In genomic region chr1:6489383-6489765, GRCh38 we compare ENCODE assay signal across 10 cellular contexts. TPM values are rescaled to one million over a fixed set of nuclear protein-coding genes. Genes with fewer than 3 reads are reported as not detected.
DNase-seq lines count a peak whose midpoint lies in the region; ATAC-seq, FAIRE-seq and TF ChIP-seq lines count a peak whose summit lies in the region.
"Had no signal": no experiment of that assay in that cellular context is flagged by ENCODE, and none has a peak within 500 bp of the region (broad histone marks: within the 10 kb centered on the region; RNA-seq: fewer than 3 reads in every experiment).

No MANE protein-coding gene starts in this region.

- H3K27ac ChIP-seq in HepG2 (ENCODE audit: extremely low read length, insufficient read depth, low read length) (no peak overlapping the region), right lobe of liver (no peak overlapping the region)

- peak overlapping the region; percentile 30; the same call in 1 of the 2 replicates for H3K9ac ChIP-seq in HepG2 (ENCODE audit: insufficient read depth, low read depth, low read length)

- H3K4me3 ChIP-seq in HepG2 (replicated peaks in 1 of 3; ENCODE audit: insufficient read depth in 1 of 3, low read depth in 2 of 3, low read length in 3 of 3) (peak overlapping the region; percentile 88 to 99 (median 89); a peak in 5 of 6 replicates), right lobe of liver (no peak overlapping the region), lower leg skin (ENCODE audit: low read depth, poor library complexity, severe bottlenecking) (peak overlapping the region; percentile 39)

- no peak for DNase-seq in HepG2 (ENCODE audit: low spot score)
- no peak for DNase-seq in right lobe of liver
- no peak for DNase-seq in T-helper 17 cell
- DNase-seq in lower leg skin (ENCODE audit: low spot score in 2 of 2), result no peak
- no peak for DNase-seq in NCI-H1048 (lab: John Stamatoyannopoulos, UW)
- DNase-seq in activated CD4-positive, alpha-beta T cell treated with anti-CD3 and anti-CD28 coated beads for 1 hour, result no peak
- no peak for DNase-seq in OCI-M1 (lab: John Stamatoyannopoulos, UW)
- DNase-seq: NCI-H187 treated with DMSO at 0.1 percent for 48 hours had no signal

- H3K27me3 Mint-ChIP-seq in T-helper 17 cell, result peaks cover 15% of the 10 kb centered on the region

- peak overlapping the region; percentile 28 for H3K4me3 Mint-ChIP-seq in T-helper 17 cell

- no peak for TF ChIP-seq CTCF in HepG2 (CRISPR knock-in tag; IDR thresholded peaks at IDR 0.05)
- TF ChIP-seq CTCF in right lobe of liver (IDR thresholded peaks at IDR 0.05), result no peak
- no peak for TF ChIP-seq CTCF in lower leg skin (IDR thresholded peaks at IDR 0.05)

- CTCF ChIA-PET in HepG2 (lab: Yijun Ruan, JAX; ENCODE audit: low intra/inter-chr PET ratio, low total read pairs), result no interaction called here

- no peaks in the 10 kb centered on the region for H3K79me2 ChIP-seq in HepG2 (ENCODE audit: insufficient read depth, low read length)

- H3K9me3 ChIP-seq in HepG2 (ENCODE audit: low read length), result no peaks in the 10 kb centered on the region
- no peaks in the 10 kb centered on the region for H3K9me3 ChIP-seq in right lobe of liver
- H3K9me3 ChIP-seq in T-helper 17 cell (ENCODE audit: control insufficient read depth, low read length, poor library complexity, severe bottlenecking), result no peaks in the 10 kb centered on the region

- no TSS peak for BruUV-seq in HepG2 (replicated peaks; lab: Mats Ljungman, UMichigan)

- in situ Hi-C loops in HepG2 (cut with HindIII; ENCODE audit: extremely low pct_ligation_motif_present, low pct_unique_long_range_greater_than_20kb), result loop anchor here (25.0 kb wide), 1 partner anchor 723 kb away; no protein-coding TSS in a partner anchor

- H3K4me2 ChIP-seq in HepG2 (ENCODE audit: low read depth, low read length), result peak overlapping the region; percentile 97

- TF ChIP-seq EP300 in HepG2 (IDR thresholded peaks at IDR 0.05; ENCODE audit: low read depth in 2 of 2, low read length in 2 of 2) (no peak), HepG2 (CRISPR knock-in tag; IDR thresholded peaks at IDR 0.05; ENCODE audit: borderline replicate concordance) (no peak)

- peaks cover 52% of the 10 kb centered on the region for H3K4me1 ChIP-seq in HepG2 (ENCODE audit: insufficient read depth, low read length)
- H3K4me1 ChIP-seq in right lobe of liver, result peaks cover 0 to 14% (median 0%) of the 10 kb centered on the region in 4 donors

- TF ChIP-seq POLR2A in HepG2 (IDR thresholded peaks at IDR 0.05; ENCODE audit: insufficient read depth in 1 of 2, low read depth in 2 of 2, low read length in 2 of 2) (no peak), right lobe of liver (IDR thresholded peaks at IDR 0.05) (no peak), lower leg skin (IDR thresholded peaks at IDR 0.05) (no peak)

- WGBS in HepG2 (ENCODE audit: low lambda C conversion rate), result 35% methylated on average over 4 of the region's 9 CpGs
- WGBS in right lobe of liver (ENCODE audit: insufficient coverage, low coverage, low lambda C conversion rate, missing lambda C conversion rate), result no CpG with 5 or more reads among the region's 9 CpGs
- 47 to 56% methylated on average over 5 to 8 of the region's 9 CpGs for WGBS in lower leg skin, 2 donors

- no peak overlapping the region for H3K27ac Mint-ChIP-seq in T-helper 17 cell
- H3K27ac Mint-ChIP-seq: CD14-positive monocyte had no signal

- no peak for TF ChIP-seq RAD21 in HepG2 (CRISPR knock-in tag; IDR thresholded peaks at IDR 0.05)

- ATAC-seq in HepG2 (no peak), right lobe of liver (no peak), T-helper 17 cell (no peak), GM21717 (IDR thresholded peaks at IDR 0.05; ENCODE audit: unreplicated experiment) (no peak)

- no peak overlapping the region for H2AFZ ChIP-seq in HepG2 (ENCODE audit: low read length)

- H3K27me3 ChIP-seq in HepG2 (ENCODE audit: control insufficient read depth in 1 of 2, insufficient read depth in 2 of 2, low read length in 2 of 2) (peaks cover 0 to 3% of the 10 kb centered on the region in 2 experiments; a peak in 1 of 5 replicates), right lobe of liver (no peaks in the 10 kb centered on the region)

- H3K36me3 ChIP-seq in HepG2 (replicated peaks in 1 of 2; ENCODE audit: control insufficient read depth in 1 of 2, insufficient read depth in 2 of 2, low read length in 2 of 2) (no peaks in the 10 kb centered on the region), right lobe of liver (no peaks in the 10 kb centered on the region)

- no peaks in the 10 kb centered on the region for H4K20me1 ChIP-seq in HepG2 (ENCODE audit: insufficient read depth, low read length)

- H3K36me3 Mint-ChIP-seq in T-helper 17 cell (ENCODE audit: low read depth), result peaks cover 2% of the 10 kb centered on the region
- H3K36me3 Mint-ChIP-seq: CD14-positive monocyte had no signal

- POLR2A ChIA-PET in HepG2 (lab: Yijun Ruan, JAX), result interaction anchor here (1.0 to 2.9 kb wide), 3 partner anchors 11 to 42 kb away, joined by 4 to 13 read pairs (median 8); no protein-coding TSS in a partner anchor

- peaks cover 29% of the 10 kb centered on the region for H3K4me1 Mint-ChIP-seq in T-helper 17 cell

- FAIRE-seq in HepG2 (lab: Jason Lieb, UNC), result no peak

- intact Hi-C loops in HepG2 (cut with micrococcal nuclease; ENCODE audit: unreplicated experiment) (loop anchor here (5.0 kb wide), 1 partner anchor 158 kb away; no protein-coding TSS in a partner anchor), right lobe of liver (cut with DNase I) (loop anchor here in 1 of 2 donors (10.0 kb wide), 1 partner anchor 145 kb away; no protein-coding TSS in a partner anchor), lower leg skin (cut with DNase I; ENCODE audit: low total_unique reads) (no loop called here)

TF ChIP-seq in HepG2, 621 proteins besides CTCF, POLR2A, EP300 and RAD21 (continues in another document):
- TF ChIP-seq SRSF1 (optimal IDR thresholded peaks at IDR 0.05; ENCODE audit: low read depth, low read length) (no peak), ZBTB7A (CRISPR knock-in tag; IDR thresholded peaks at IDR 0.05) (no peak), ZFX (CRISPR knock-in tag; IDR thresholded peaks at IDR 0.05; ENCODE audit: low read depth) (no peak; the same call in 1 of the 2 replicates)

RNA-seq across cellular contexts. Expression of gene PLEKHG5, which starts 2.1 kb away (rescaled TPM):
- total RNA-seq in HepG2 (2016; rRNA removed; fragmentation: Illumina TruSeq; extraction: Trizol), result 1.9 and 3.5 TPM in 2 replicates
- total RNA-seq in HepG2 (2016; cell fraction: cytosol; rRNA removed; fragmentation: Illumina TruSeq; extraction: Trizol; ENCODE audit: low read depth), result 0.51 and 0.62 TPM in 2 replicates
- 1.4 and 3.4 TPM in 2 replicates for total RNA-seq in HepG2 (2016; cell fraction: insoluble cytoplasmic fraction; rRNA removed; fragmentation: Illumina TruSeq; extraction: Trizol)
- total RNA-seq in HepG2 (2016; cell fraction: membrane; rRNA removed; fragmentation: Illumina TruSeq; extraction: Trizol), result 0.99 and 1.2 TPM in 2 replicates
- total RNA-seq in HepG2 (2016; cell fraction: nucleus; rRNA removed; fragmentation: Illumina TruSeq; extraction: Trizol), result 3.3 and 4.4 TPM in 2 replicates
- 1.9 and 2.6 TPM in 2 replicates for polyA plus RNA-seq in HepG2 (2011; rRNA removed)
- 1.1 and 1.7 TPM in 2 replicates for polyA plus RNA-seq in HepG2 (2011; cell fraction: cytosol; rRNA removed)
- 17.2 and 22.8 TPM in 2 replicates for polyA plus RNA-seq in HepG2 (2011; cell fraction: nucleus; rRNA removed)
- 1.4 and 1.5 TPM in 2 replicates for polyA plus RNA-seq in HepG2 (2012)
- polyA plus RNA-seq in HepG2 (2016; cell fraction: cytosol; fragmentation: Illumina TruSeq; extraction: Trizol; ENCODE audit: low read depth), result 0.23 and 0.25 TPM in 2 replicates
- polyA plus RNA-seq in HepG2 (2016; cell fraction: insoluble cytoplasmic fraction; fragmentation: Illumina TruSeq; extraction: Trizol; ENCODE audit: low read depth), result 1.9 and 2.0 TPM in 2 replicates
- 0.45 and 0.71 TPM in 2 replicates for polyA plus RNA-seq in HepG2 (2016; cell fraction: membrane; fragmentation: Illumina TruSeq; extraction: Trizol; ENCODE audit: low read depth)
- 9.3 and 11.3 TPM in 2 replicates for polyA plus RNA-seq in HepG2 (2016; cell fraction: nucleus; fragmentation: Illumina TruSeq; extraction: Trizol; ENCODE audit: insufficient read depth, low read depth)
- polyA minus RNA-seq in HepG2 (2011; rRNA and poly(A)+ RNA removed; ENCODE audit: low replicate concordance), result 1.9 and 3.8 TPM in 2 replicates
- polyA minus RNA-seq in HepG2 (2011; cell fraction: cytosol; rRNA and poly(A)+ RNA removed), result 1.4 TPM in 2 replicates
- polyA minus RNA-seq in HepG2 (2011; cell fraction: nucleus; rRNA and poly(A)+ RNA removed), result 2.6 and 3.0 TPM in 2 replicates
- total RNA-seq in right lobe of liver, result 1 to 10 TPM in 5 of 6 experiments, under 1 TPM in 1; 0.70 to 2.3 (median 1.5) TPM
- 10 to 100 TPM; 10.8 to 12.8 TPM for total RNA-seq in T-helper 17 cell
- total RNA-seq in lower leg skin, result 100 to 1,000 TPM in 2 of 4 donors, 10 to 100 TPM in 2; 72.5 to 170 (median 99.8) TPM
- polyA plus RNA-seq: CD14-positive monocyte had no signal

RNA-seq across cellular contexts. Expression of gene TNFRSF25, which starts 23.4 kb away (rescaled TPM):
- total RNA-seq in HepG2 (2016; rRNA removed; fragmentation: Illumina TruSeq; extraction: Trizol) (0.55 and 1.5 TPM in 2 replicates), right lobe of liver (1 to 10 TPM; 1.1 to 3.2 (median 2.1) TPM), T-helper 17 cell (100 to 1,000 TPM; 393 to 433 TPM), lower leg skin (100 to 1,000 TPM in 1 of 4 donors, 10 to 100 TPM in 3; 53.7 to 168 (median 75.7) TPM)
- total RNA-seq in HepG2 (2016; cell fraction: cytosol; rRNA removed; fragmentation: Illumina TruSeq; extraction: Trizol; ENCODE audit: low read depth), result 0.40 and 0.44 TPM in 2 replicates
- 0.13 and 0.97 TPM in 2 replicates for total RNA-seq in HepG2 (2016; cell fraction: insoluble cytoplasmic fraction; rRNA removed; fragmentation: Illumina TruSeq; extraction: Trizol)
- 0.34 and 0.37 TPM in 2 replicates for total RNA-seq in HepG2 (2016; cell fraction: membrane; rRNA removed; fragmentation: Illumina TruSeq; extraction: Trizol)
- total RNA-seq in HepG2 (2016; cell fraction: nucleus; rRNA removed; fragmentation: Illumina TruSeq; extraction: Trizol), result 1.5 and 1.6 TPM in 2 replicates
- polyA plus RNA-seq in HepG2 (2011; rRNA removed), result 1.4 and 1.6 TPM in 2 replicates
- 0.47 and 0.64 TPM in 2 replicates for polyA plus RNA-seq in HepG2 (2011; cell fraction: cytosol; rRNA removed)
- polyA plus RNA-seq in HepG2 (2011; cell fraction: nucleus; rRNA removed), result 18.5 and 21.8 TPM in 2 replicates
- 3.9 and 4.6 TPM in 2 replicates for polyA plus RNA-seq in HepG2 (2012)
- polyA plus RNA-seq in HepG2 (2016; cell fraction: cytosol; fragmentation: Illumina TruSeq; extraction: Trizol; ENCODE audit: low read depth), result 0.43 TPM in 1 of 2 replicates, not detected in the other
- polyA plus RNA-seq in HepG2 (2016; cell fraction: insoluble cytoplasmic fraction; fragmentation: Illumina TruSeq; extraction: Trizol; ENCODE audit: low read depth), result 0.17 and 0.44 TPM in 2 replicates
- 0.17 TPM in 1 of 2 replicates, not detected in the other for polyA plus RNA-seq in HepG2 (2016; cell fraction: membrane; fragmentation: Illumina TruSeq; extraction: Trizol; ENCODE audit: low read depth)
- polyA plus RNA-seq in HepG2 (2016; cell fraction: nucleus; fragmentation: Illumina TruSeq; extraction: Trizol; ENCODE audit: insufficient read depth, low read depth), result 5.2 and 7.0 TPM in 2 replicates
- polyA minus RNA-seq in HepG2 (2011; rRNA and poly(A)+ RNA removed; ENCODE audit: low replicate concordance), result 0.68 and 1.8 TPM in 2 replicates
- polyA minus RNA-seq in HepG2 (2011; cell fraction: cytosol; rRNA and poly(A)+ RNA removed), result not detected in 2 replicates
- 1.3 and 1.9 TPM in 2 replicates for polyA minus RNA-seq in HepG2 (2011; cell fraction: nucleus; rRNA and poly(A)+ RNA removed)

Comparison
In these comparisons a context has a peak if more than half of its experiments do, and no peak if none do; other contexts are left out.
1. H3K4me3 ChIP-seq: peak in HepG2 (3 of 3) and lower leg skin (single experiment); none in right lobe of liver (0 of 3).
2. RNA of gene PLEKHG5, which starts 2.1 kb away (total RNA-seq): 72.5 to 170 TPM in lower leg skin; 10.8 to 12.8 TPM in T-helper 17 cell, 0.51 to 4.4 TPM in HepG2 and 0.70 to 2.3 TPM in right lobe of liver; every median in the first group is over 4 times any median in the second.
3. RNA of gene TNFRSF25, which starts 23.4 kb away (total RNA-seq): 393 to 433 TPM in T-helper 17 cell and 53.7 to 168 TPM in lower leg skin; 1.1 to 3.2 TPM in right lobe of liver and 0.13 to 1.6 TPM in HepG2; every median in the first group is over 10 times any median in the second.